In genomic region chr11:44566559-44566949, GRCh38 we compare ENCODE assay signal across 8 cellular contexts. TPM values are rescaled to one million over a fixed set of nuclear protein-coding genes. Genes with fewer than 3 reads are reported as not detected.
A peak's percentile ranks its signal among the peaks of the same experiment; 100 is the strongest.
DNase-seq lines count a peak whose midpoint lies in the region; ATAC-seq and TF ChIP-seq lines count a peak whose summit lies in the region.

No MANE protein-coding gene starts in this region.

- no peak for DNase-seq in activated naive CD4-positive, alpha-beta T cell treated with Interleukin-2 at 50 U/mL for 16 hours
- DNase-seq in lower lobe of right lung: no peak
- no peak for DNase-seq in tibial artery
- DNase-seq in DMS153 treated with DMSO at 0.1 percent for 48 hours (lab: John Stamatoyannopoulos, UW; ENCODE audit: unreplicated experiment): no peak
- DNase-seq in NCI-H510A (lab: John Stamatoyannopoulos, UW): no peak
- no peak for DNase-seq in DMS114 treated with DMSO at 0.1 percent for 48 hours (lab: John Stamatoyannopoulos, UW; ENCODE audit: unreplicated experiment)

- TF ChIP-seq CTCF in lower lobe of right lung (IDR thresholded peaks at IDR 0.05) (no peak), tibial artery (IDR thresholded peaks at IDR 0.05) (no peak)

- H3K4me3 Mint-ChIP-seq in activated naive CD4-positive, alpha-beta T cell treated with anti-CD3 and anti-CD28 coated beads, Interleukin-2, amount 50 U/mL, for 24 hours: peak overlapping the region; percentile 97
- H3K4me3 Mint-ChIP-seq in activated T-helper 17 cell treated with anti-CD3 and anti-CD28 coated beads, Interleukin-2, amount 50 U/mL, for 72 hours: peak overlapping the region; percentile 91

- peak overlapping the region; percentile 74 for H3K27ac ChIP-seq in lower lobe of right lung
- peak overlapping the region; percentile 73 to 82 for H3K27ac ChIP-seq in tibial artery

- no peak for ATAC-seq in activated T-helper 17 cell treated with anti-CD3 and anti-CD28 coated beads, Interleukin-2, amount 50 U/mL, for 72 hours (replicated peaks)
- no peak for ATAC-seq in lower lobe of right lung

- H3K9me3 ChIP-seq in lower lobe of right lung (no peaks in the 10 kb centered on the region), tibial artery (no peaks in the 10 kb centered on the region)

- peaks cover 56% of the 10 kb centered on the region for H3K4me1 Mint-ChIP-seq in activated naive CD4-positive, alpha-beta T cell treated with anti-CD3 and anti-CD28 coated beads, Interleukin-2, amount 50 U/mL, for 24 hours
- peaks cover 28% of the 10 kb centered on the region for H3K4me1 Mint-ChIP-seq in activated T-helper 17 cell treated with anti-CD3 and anti-CD28 coated beads, Interleukin-2, amount 50 U/mL, for 72 hours

- H3K27me3 ChIP-seq in lower lobe of right lung (ENCODE audit: low read depth) (no peaks in the 10 kb centered on the region), tibial artery (no peaks in the 10 kb centered on the region)

- H3K36me3 Mint-ChIP-seq in activated naive CD4-positive, alpha-beta T cell treated with anti-CD3 and anti-CD28 coated beads, Interleukin-2, amount 50 U/mL, for 24 hours: peaks cover 23% of the 10 kb centered on the region
- peaks cover 61% of the 10 kb centered on the region for H3K36me3 Mint-ChIP-seq in activated T-helper 17 cell treated with anti-CD3 and anti-CD28 coated beads, Interleukin-2, amount 50 U/mL, for 72 hours (ENCODE audit: low read depth)

- H3K27ac Mint-ChIP-seq in activated naive CD4-positive, alpha-beta T cell treated with anti-CD3 and anti-CD28 coated beads, Interleukin-2, amount 50 U/mL, for 24 hours: peak overlapping the region; percentile 96
- peak overlapping the region; percentile 93 for H3K27ac Mint-ChIP-seq in activated T-helper 17 cell treated with anti-CD3 and anti-CD28 coated beads, Interleukin-2, amount 50 U/mL, for 72 hours

- H3K27me3 Mint-ChIP-seq in activated naive CD4-positive, alpha-beta T cell treated with anti-CD3 and anti-CD28 coated beads, Interleukin-2, amount 50 U/mL, for 24 hours: no peaks in the 10 kb centered on the region
- no peaks in the 10 kb centered on the region for H3K27me3 Mint-ChIP-seq in activated T-helper 17 cell treated with anti-CD3 and anti-CD28 coated beads, Interleukin-2, amount 50 U/mL, for 72 hours

- no peaks in the 10 kb centered on the region for H3K36me3 ChIP-seq in lower lobe of right lung
- H3K36me3 ChIP-seq in tibial artery: no peaks in the 10 kb centered on the region

- peaks cover 78% of the 10 kb centered on the region for H3K4me1 ChIP-seq in lower lobe of right lung
- H3K4me1 ChIP-seq in tibial artery: peaks cover 6 to 85% (median 62%) of the 10 kb centered on the region in 4 donors

- intact Hi-C loops in lower lobe of right lung (cut with DNase I) (no loop called here), tibial artery (cut with DNase I; ENCODE audit: low total_unique reads) (loop anchor here (5.0 to 10.0 kb wide), 2 partner anchors 36 to 158 kb away; partner anchors contain the start of gene TSPAN18)

- H3K9me3 Mint-ChIP-seq in activated naive CD4-positive, alpha-beta T cell treated with anti-CD3 and anti-CD28 coated beads, Interleukin-2, amount 50 U/mL, for 24 hours: no peaks in the 10 kb centered on the region
- no peaks in the 10 kb centered on the region for H3K9me3 Mint-ChIP-seq in activated T-helper 17 cell treated with anti-CD3 and anti-CD28 coated beads, Interleukin-2, amount 50 U/mL, for 72 hours

- H3K4me3 ChIP-seq in lower lobe of right lung: peak overlapping the region; percentile 79
- peak overlapping the region; percentile 59 to 70 for H3K4me3 ChIP-seq in tibial artery

RNA-seq across cellular contexts. Expression of gene CD82, which starts 1.1 kb away (rescaled TPM):
- 100 to 1,000 TPM; 147 to 620 TPM for total RNA-seq in activated T-helper 17 cell treated with anti-CD3 and anti-CD28 coated beads, Interleukin-2, amount 50 U/mL, for 72 hours
- 129 TPM for total RNA-seq in lower lobe of right lung
